In genomic region chr2:104568247-104568646, GRCh38 we compare ENCODE assay signal across 23 cellular contexts.
"Had no signal": no experiment of that assay in that cellular context is flagged by ENCODE, and none has a peak within 500 bp of the region (broad histone marks: within the 10 kb centered on the region; RNA-seq: fewer than 3 reads in every experiment).

No MANE protein-coding gene starts in this region.

- H3K9me3 ChIP-seq: esophagus muscularis mucosa, heart right ventricle, left lung, lower lobe of right lung, mucosa of descending colon had no signal

- FAIRE-seq: colon, endothelial cell of umbilical vein, frontal cortex, islet of Langerhans, keratinocyte had no signal

- H3K4me3 ChIP-seq: coronary artery, dorsolateral prefrontal cortex, esophagus muscularis mucosa, heart right ventricle, left lung, lower lobe of right lung, mucosa of descending colon had no signal

- H3K27me3 ChIP-seq: dorsolateral prefrontal cortex, foreskin keratinocyte, left lung had no signal

- H3K36me3 ChIP-seq: esophagus muscularis mucosa, heart right ventricle, left lung, lower lobe of right lung had no signal

- DNase-seq: cerebellar nuclear complex; dermis blood vessel endothelial cell; dorsolateral prefrontal cortex; effector CD4-positive, alpha-beta T cell; effector memory CD4-positive, alpha-beta T cell; foreskin keratinocyte; glutamatergic neuron; head of caudate nucleus; heart right ventricle; hippocampal formation; left cardiac atrium; left ventricle myocardium superior; lower lobe of right lung; mesendoderm; mucosa of descending colon had no signal

- ATAC-seq: foreskin keratinocyte, heart right ventricle, left cardiac atrium, left lung, left ventricle myocardium superior, lower lobe of right lung, mucosa of descending colon had no signal

- H3K27ac ChIP-seq: coronary artery, dorsolateral prefrontal cortex, esophagus muscularis mucosa, foreskin keratinocyte, heart right ventricle, left lung, lower lobe of right lung had no signal

- H3K4me1 ChIP-seq: esophagus muscularis mucosa, foreskin keratinocyte, heart right ventricle, left lung, lower lobe of right lung had no signal
